ENCODE assay signal across 28 cellular contexts in the genomic region with DNA sequence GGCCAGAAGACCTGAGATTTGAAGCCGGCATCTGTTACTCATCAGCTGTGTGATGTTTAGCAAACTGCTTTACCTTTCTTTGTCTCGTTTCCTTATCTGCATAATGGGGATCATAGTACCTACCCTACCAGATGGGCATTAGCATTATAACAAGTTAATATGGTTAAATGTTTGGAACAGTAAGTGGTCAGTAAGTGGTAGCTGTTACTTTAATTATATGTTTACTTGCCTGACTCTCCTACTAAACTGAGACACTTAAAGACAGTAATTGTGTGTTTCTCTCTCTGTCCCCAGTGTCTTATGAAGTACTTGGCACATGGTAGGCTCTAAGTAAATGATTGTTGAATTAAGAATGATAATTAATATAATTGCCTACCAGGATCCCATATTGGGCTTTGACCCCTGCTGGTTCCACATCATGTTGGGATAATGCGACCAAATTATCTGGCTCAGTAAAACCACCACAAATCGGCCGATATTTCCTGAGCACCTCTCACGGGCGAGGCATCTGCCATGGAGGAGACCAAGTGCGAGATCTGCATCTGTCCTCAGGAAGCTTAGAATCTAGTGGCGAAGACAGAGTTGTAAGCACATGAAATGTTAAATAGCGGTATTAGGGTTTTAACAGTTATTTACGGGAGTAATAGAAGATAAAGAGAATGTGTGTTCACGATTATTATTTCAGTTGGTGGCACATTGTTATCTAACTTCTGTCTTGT. TPM values are rescaled to one million over a fixed set of nuclear protein-coding genes. Genes with fewer than 3 reads are reported as not detected.
DNase-seq lines count a peak whose midpoint lies in the region; ATAC-seq and TF ChIP-seq lines count a peak whose summit lies in the region.
"Had no signal": no experiment of that assay in that cellular context is flagged by ENCODE, and none has a peak within 500 bp of the region (broad histone marks: within the 10 kb centered on the region; RNA-seq: fewer than 3 reads in every experiment).

No MANE protein-coding gene starts in this region.

- H3K27me3 ChIP-seq in H9 (ENCODE audit: insufficient read depth, low read length) = no peaks in the 10 kb centered on the region
- no peaks in the 10 kb centered on the region for H3K27me3 ChIP-seq in trophoblast cell (ENCODE audit: insufficient read depth, low read length)
- H3K27me3 ChIP-seq: adrenal gland, body of pancreas, MG63, Peyer's patch had no signal

- H3K9me3 Mint-ChIP-seq in H9 = no peaks in the 10 kb centered on the region; a peak in 1 of 5 replicates
- H3K9me3 Mint-ChIP-seq: activated CD4-positive, alpha-beta T cell treated with anti-CD3 and anti-CD28 coated beads, Interleukin-2, amount 10 ng/mL, durations not matched to agents 7 days and 5 days; naive thymus-derived CD8-positive, alpha-beta T cell had no signal

- H3T11ph ChIP-seq in H9 (ENCODE audit: low read length) = no peak overlapping the region

- H3K27me3 Mint-ChIP-seq in H9 (ENCODE audit: low read depth) = no peaks in the 10 kb centered on the region
- H3K27me3 Mint-ChIP-seq: activated CD4-positive, alpha-beta T cell treated with anti-CD3 and anti-CD28 coated beads, Interleukin-2, amount 10 ng/mL, durations not matched to agents 7 days and 5 days; naive thymus-derived CD8-positive, alpha-beta T cell; type B pancreatic cell had no signal

- H3K36me3 Mint-ChIP-seq in H9 (ENCODE audit: insufficient read depth in 1 of 3, low read depth in 3 of 3) = peaks cover 6 to 16% (median 7%) of the 10 kb centered on the region in 3 experiments; a peak in 6 of 7 replicates
- H3K36me3 Mint-ChIP-seq: naive thymus-derived CD8-positive, alpha-beta T cell had no signal

- H4K12ac ChIP-seq in trophoblast cell (ENCODE audit: low read depth, low read length) = no peak overlapping the region

- H3K18ac ChIP-seq in H9 (ENCODE audit: insufficient read length, low read depth, low read length) = no peak overlapping the region
- peak overlapping the region; percentile 40 for H3K18ac ChIP-seq in trophoblast cell (ENCODE audit: low read length)

- H2AFZ ChIP-seq in H9 (ENCODE audit: low read length) (no peak overlapping the region), trophoblast cell (ENCODE audit: insufficient read depth, low read length, poor library complexity) (no peak overlapping the region)

- no peak for TF ChIP-seq CTCF in H9 (conservative IDR thresholded peaks at IDR 0.05)

- no peak overlapping the region for H3K4me3 ChIP-seq in trophoblast cell (ENCODE audit: low read depth, low read length)
- H3K4me3 ChIP-seq: adrenal gland, body of pancreas, MG63, Peyer's patch had no signal

- H4K91ac ChIP-seq in H9 (ENCODE audit: insufficient read length, low read depth, low read length) (no peak overlapping the region), trophoblast cell (ENCODE audit: low read depth, low read length) (no peak overlapping the region)

- H4K20me1 ChIP-seq in H9 (ENCODE audit: control insufficient read depth, insufficient read depth, insufficient read length) = no peaks in the 10 kb centered on the region

- H3K79me1 ChIP-seq in H9 (ENCODE audit: insufficient read depth, low read depth, low read length, poor library complexity, severe bottlenecking) (no peaks in the 10 kb centered on the region), trophoblast cell (ENCODE audit: low read length) (no peaks in the 10 kb centered on the region)

- H3K56ac ChIP-seq in H9 (ENCODE audit: insufficient read length, low read depth, low read length) = no peak overlapping the region

- 100% methylated on average over 4 of the region's 12 CpGs for WGBS in H9 (ENCODE audit: extremely low coverage, insufficient read length, low lambda C conversion rate)
- WGBS in trophoblast cell (ENCODE audit: extremely low coverage, insufficient coverage, insufficient read length) = 100% methylated on average over 2 of the region's 12 CpGs

- H3K4ac ChIP-seq in H9 (ENCODE audit: low read depth, low read length) (no peak overlapping the region), trophoblast cell (ENCODE audit: low read depth, low read length) (peak overlapping the region; percentile 93)

- H3K9ac ChIP-seq in H9 (ENCODE audit: extremely low read depth, insufficient read length, low read length) = no peak overlapping the region
- H3K9ac ChIP-seq in trophoblast cell (ENCODE audit: low read length) = no peak overlapping the region

- H3K4me1 Mint-ChIP-seq in H9 = peaks cover 28 to 33% of the 10 kb centered on the region in 2 experiments

- no peak overlapping the region for H4K8ac ChIP-seq in H9 (replicated peaks; ENCODE audit: insufficient read length, low read depth, low read length)
- H4K8ac ChIP-seq in trophoblast cell (ENCODE audit: low read depth, low read length) = peak overlapping the region; percentile 62

- peak overlapping the region; percentile 18 to 58 (median 26); a peak in 2 of 7 replicates for H3K27ac Mint-ChIP-seq in H9
- H3K27ac Mint-ChIP-seq: activated CD4-positive, alpha-beta T cell treated with anti-CD3 and anti-CD28 coated beads, Interleukin-2, amount 10 ng/mL, durations not matched to agents 7 days and 5 days; naive thymus-derived CD8-positive, alpha-beta T cell; type B pancreatic cell had no signal

- no peak overlapping the region for H3K14ac ChIP-seq in H9 (ENCODE audit: insufficient read depth, low read length)
- H3K14ac ChIP-seq in trophoblast cell (ENCODE audit: low read length) = no peak overlapping the region

- H2AK5ac ChIP-seq in H9 (ENCODE audit: insufficient read length, low read length) = no peak overlapping the region
- H2AK5ac ChIP-seq in trophoblast cell (ENCODE audit: low read length) = no peak overlapping the region

- no peaks in the 10 kb centered on the region for H3K23me2 ChIP-seq in H9 (ENCODE audit: insufficient read length, low read depth, low read length, poor library complexity, severe bottlenecking)

- H4K5ac ChIP-seq in H9 (ENCODE audit: insufficient read length, low read depth, low read length) = no peak overlapping the region

- H3K4me3 Mint-ChIP-seq in H9 = no peak overlapping the region
- H3K4me3 Mint-ChIP-seq: activated CD4-positive, alpha-beta T cell treated with anti-CD3 and anti-CD28 coated beads, Interleukin-2, amount 10 ng/mL, durations not matched to agents 7 days and 5 days; naive thymus-derived CD8-positive, alpha-beta T cell; type B pancreatic cell had no signal

- H2BK12ac ChIP-seq in H9 (ENCODE audit: insufficient read length, low read depth, low read length) = no peak overlapping the region
- peak overlapping the region; percentile 53 for H2BK12ac ChIP-seq in trophoblast cell (ENCODE audit: low read length)

- peaks cover 7 to 14% of the 10 kb centered on the region in 2 experiments for H3K36me3 ChIP-seq in trophoblast cell (ENCODE audit: control insufficient read depth in 1 of 2, insufficient read depth in 2 of 2, low read length in 2 of 2)
- H3K36me3 ChIP-seq: adrenal gland, MG63, Peyer's patch had no signal

- H2BK20ac ChIP-seq in H9 (ENCODE audit: low read depth, low read length, poor library complexity, severe bottlenecking) = no peak overlapping the region

- H3K4me2 ChIP-seq in H9 (ENCODE audit: insufficient read depth, insufficient read length, low read length) = no peak overlapping the region
- H3K4me2 ChIP-seq in trophoblast cell (ENCODE audit: low read length) = no peak overlapping the region

- H2BK120ac ChIP-seq in H9 (ENCODE audit: low read depth, low read length, poor library complexity, severe bottlenecking) (no peak overlapping the region), trophoblast cell (ENCODE audit: insufficient read depth, low read length, poor library complexity) (no peak overlapping the region)

- DNase-seq in H9 (no peak), NCI-H146 treated with DMSO at 0.1 percent for 48 hours (lab: John Stamatoyannopoulos, UW; ENCODE audit: unreplicated experiment) (peak; percentile 56), NCI-H774 (lab: John Stamatoyannopoulos, UW) (peak; percentile 9), trophoblast cell (no peak), iPS-NIHi11 (ENCODE audit: low spot score) (no peak)
- DNase-seq: activated CD4-positive, alpha-beta T cell treated with anti-CD3 and anti-CD28 coated beads, Interleukin-2, amount 10 ng/mL, durations not matched to agents 7 days and 5 days; activated naive CD4-positive, alpha-beta T cell; activated T-cell treated with anti-CD3 and anti-CD28 coated beads, Interleukin-2, amount 50 U/mL, for 48 hours; adrenal gland; body of pancreas; DND-41; islet precursor cell; KG1; MG63; naive thymus-derived CD8-positive, alpha-beta T cell; NCI-H187 treated with DMSO at 0.1 percent for 48 hours; NCI-H345; Peyer's patch; SHP77 treated with DMSO at 0.1 percent for 48 hours; stimulated activated CD4-positive, alpha-beta T cell treated with anti-CD3 and anti-CD28 coated beads, Interleukin-2, amount 100 ng/mL, for 48 hours; SW 1271; T-helper 9 cell had no signal

- no peak overlapping the region for H3K23ac ChIP-seq in H9 (ENCODE audit: insufficient read length, low read depth, low read length)
- H3K23ac ChIP-seq in trophoblast cell (ENCODE audit: low read length) = no peak overlapping the region

- H2BK5ac ChIP-seq in H9 (ENCODE audit: insufficient read length, low read length) = no peak overlapping the region
- no peak overlapping the region for H2BK5ac ChIP-seq in trophoblast cell (ENCODE audit: low read depth, low read length, poor library complexity)

- H2BK15ac ChIP-seq in H9 (ENCODE audit: low read depth, low read length) = no peak overlapping the region

- H3K79me2 ChIP-seq in H9 (ENCODE audit: insufficient read depth, low read length) (no peaks in the 10 kb centered on the region; the same call in 1 of the 2 replicates), trophoblast cell (ENCODE audit: control insufficient read depth, insufficient read depth, low read length, poor library complexity) (peaks cover 20% of the 10 kb centered on the region)

- ATAC-seq in GM18502 (IDR thresholded peaks at IDR 0.05; ENCODE audit: poor library complexity, unreplicated experiment) (no peak), HG02884 (IDR thresholded peaks at IDR 0.05; ENCODE audit: unreplicated experiment) (no peak)
- ATAC-seq: body of pancreas; HCT116; naive thymus-derived CD8-positive, alpha-beta T cell had no signal

- H3K27ac ChIP-seq in H9 (ENCODE audit: insufficient read length, low read depth, low read length) (no peak overlapping the region), trophoblast cell (ENCODE audit: low read depth, low read length) (peak overlapping the region; percentile 46)
- H3K27ac ChIP-seq: adrenal gland, body of pancreas, C4-2B, Peyer's patch, VCaP had no signal

- peaks cover 4% of the 10 kb centered on the region; the same call in 1 of the 2 replicates for H3K4me1 ChIP-seq in H9 (ENCODE audit: insufficient read depth, low read length)
- peaks cover 23% of the 10 kb centered on the region in 2 experiments for H3K4me1 ChIP-seq in trophoblast cell (ENCODE audit: control insufficient read depth in 1 of 2, insufficient read depth in 2 of 2, low read length in 2 of 2)
- H3K4me1 ChIP-seq: adrenal gland, body of pancreas, Peyer's patch had no signal

- H3K9me3 ChIP-seq in H9 (ENCODE audit: control insufficient read depth, low read depth, low read length) = no peaks in the 10 kb centered on the region
- no peaks in the 10 kb centered on the region for H3K9me3 ChIP-seq in trophoblast cell (ENCODE audit: insufficient read depth, low read depth, low read length)
- H3K9me3 ChIP-seq: adrenal gland, body of pancreas, MG63, Peyer's patch had no signal

RNA-seq across cellular contexts. Expression of a gene that starts 31.4 kb away (rescaled TPM):
- total RNA-seq in H9 (2021) = 126 and 128 TPM in 2 replicates
- 188 and 193 TPM in 2 replicates for polyA plus RNA-seq in trophoblast cell (2013)

RNA-seq across cellular contexts. Expression of a gene that starts 48.1 kb away (rescaled TPM):
- total RNA-seq in H9 (2021) = 29.7 TPM in 2 replicates
- 22.8 and 23.4 TPM in 2 replicates for polyA plus RNA-seq in trophoblast cell (2013)

RNA-seq across cellular contexts. Expression of a gene that starts 48.3 kb away (rescaled TPM):
- total RNA-seq in H9 (2021) = 71.9 and 74.4 TPM in 2 replicates
- polyA plus RNA-seq in trophoblast cell (2013) = 47.4 and 49.7 TPM in 2 replicates

RNA-seq across cellular contexts. Expression of a gene that starts 53.9 kb away (rescaled TPM):
- total RNA-seq in H9 (2021) = 23.5 and 24.5 TPM in 2 replicates
- polyA plus RNA-seq in trophoblast cell (2013) = 22.6 and 22.9 TPM in 2 replicates

Comparison
In these comparisons a context has a peak if more than half of its experiments do, and no peak if none do; other contexts are left out.
1. DNase-seq: peak in NCI-H146 treated with DMSO at 0.1 percent for 48 hours (single experiment) and NCI-H774 (single experiment); none in H9 (single experiment), trophoblast cell (0 of 2) and iPS-NIHi11 (single experiment).